8 cellular contexts compared by ENCODE assay signal in the genomic region with DNA sequence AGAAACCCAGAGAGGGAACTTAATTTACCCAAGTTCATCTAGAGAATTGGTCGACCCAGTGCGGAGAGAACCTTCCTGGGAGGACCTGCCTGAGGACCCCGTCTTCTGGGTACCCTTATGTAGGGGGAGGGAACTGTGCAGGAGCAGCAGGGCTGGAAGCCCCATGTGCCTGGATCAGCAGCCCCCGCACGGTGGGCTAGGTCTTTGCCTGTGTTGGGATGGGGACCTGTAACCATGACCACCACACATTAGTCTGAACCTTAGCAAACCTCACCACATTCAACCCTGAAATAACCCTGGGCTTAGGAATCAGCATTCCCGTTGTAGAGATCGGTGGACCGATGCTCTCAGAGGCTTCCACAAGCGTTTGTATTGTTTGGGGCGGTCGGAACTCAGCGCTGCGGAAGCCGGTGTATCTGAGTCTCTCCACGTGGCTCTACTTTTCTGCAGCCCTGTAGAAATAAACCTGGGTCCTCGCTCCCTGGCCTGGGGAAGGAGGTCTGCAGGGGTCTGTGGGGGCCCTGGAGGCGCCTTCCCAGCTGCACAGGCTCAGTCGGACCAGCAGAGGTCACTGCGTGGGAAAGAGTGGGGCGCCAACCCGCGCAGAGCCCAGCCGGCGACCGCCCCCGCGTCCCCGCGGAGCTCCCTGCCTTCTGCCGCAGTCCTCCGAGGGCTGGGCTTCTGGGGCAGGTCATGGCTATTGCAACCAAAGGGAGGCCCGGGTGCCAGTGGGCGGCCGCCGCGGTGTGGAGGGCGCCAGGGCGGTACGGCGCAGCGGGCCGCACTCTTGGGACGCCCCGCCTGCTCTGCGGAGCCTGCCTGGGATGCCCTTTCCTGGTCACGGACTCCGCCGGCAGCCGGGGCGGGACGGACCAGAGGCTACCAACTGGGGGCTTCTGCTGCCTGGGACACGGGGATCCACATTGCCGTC. TPM values are rescaled to one million over a fixed set of nuclear protein-coding genes. Genes with fewer than 3 reads are reported as not detected.
A peak's percentile ranks its signal among the peaks of the same experiment; 100 is the strongest.
DNase-seq lines count a peak whose midpoint lies in the region; ATAC-seq and TF ChIP-seq lines count a peak whose summit lies in the region.

No MANE protein-coding gene starts in this region.

- H3K4me1 ChIP-seq in OCI-LY1 (ENCODE audit: insufficient read depth, low read length, severe bottlenecking) (no peaks in the 10 kb centered on the region), upper lobe of left lung (peaks cover 5 to 13% (median 10%) of the 10 kb centered on the region in 4 donors)

- H3K4me1 Mint-ChIP-seq in progenitor cell of endocrine pancreas (ENCODE audit: low read depth): no peaks in the 10 kb centered on the region

- H3K9me3 ChIP-seq in OCI-LY1 (ENCODE audit: low read length) (no peaks in the 10 kb centered on the region), upper lobe of left lung (no peaks in the 10 kb centered on the region)

- H3K27ac ChIP-seq in OCI-LY1 (ENCODE audit: low read depth, low read length, poor library complexity, severe bottlenecking) (no peak overlapping the region), upper lobe of left lung (no peak overlapping the region)

- H3K79me2 ChIP-seq in OCI-LY1 (ENCODE audit: insufficient read depth, low read length): no peaks in the 10 kb centered on the region

- no peak overlapping the region for H3K27ac Mint-ChIP-seq in progenitor cell of endocrine pancreas

- H3K9ac ChIP-seq in OCI-LY1 (ENCODE audit: low read length): no peak overlapping the region

- H3K36me3 Mint-ChIP-seq in progenitor cell of endocrine pancreas (ENCODE audit: insufficient read depth): no peaks in the 10 kb centered on the region

- TF ChIP-seq POLR2A in upper lobe of left lung (IDR thresholded peaks at IDR 0.05): no peak

- TF ChIP-seq EP300 in upper lobe of left lung (IDR thresholded peaks at IDR 0.05): no peak

- no peak overlapping the region for H2AFZ ChIP-seq in OCI-LY1 (ENCODE audit: low read length)

- H3K27me3 ChIP-seq in OCI-LY1 (ENCODE audit: insufficient read depth, low read length) (no peaks in the 10 kb centered on the region), upper lobe of left lung (peaks cover 0 to 8% (median 5%) of the 10 kb centered on the region in 4 donors)

- H3K27me3 Mint-ChIP-seq in progenitor cell of endocrine pancreas: peaks cover 79% of the 10 kb centered on the region

- H3F3A ChIP-seq in OCI-LY1 (ENCODE audit: insufficient read depth, low read length): no peaks in the 10 kb centered on the region

- peak; percentile 93 for ATAC-seq in Right ventricle myocardium superior (ENCODE audit: poor library complexity)
- peak; percentile 68 to 87 for ATAC-seq in upper lobe of left lung (ENCODE audit: low FRiP score in 2 of 2)
- no peak for ATAC-seq in GM18511 (IDR thresholded peaks at IDR 0.05; ENCODE audit: unreplicated experiment)

- H3K36me3 ChIP-seq in OCI-LY1 (ENCODE audit: insufficient read depth, low read length) (no peaks in the 10 kb centered on the region), upper lobe of left lung (no peaks in the 10 kb centered on the region)

- no peaks in the 10 kb centered on the region for H4K20me1 ChIP-seq in OCI-LY1 (ENCODE audit: insufficient read depth, low read length)

- peak; percentile 66 for TF ChIP-seq CTCF in GM10266 (IDR thresholded peaks at IDR 0.05; ENCODE audit: control insufficient read depth, insufficient read depth, low read depth, missing control alignments)
- peak; percentile 35; the same call in 1 of the 2 replicates for TF ChIP-seq CTCF in OCI-LY1 (IDR thresholded peaks at IDR 0.05; ENCODE audit: low read length)
- peak; percentile 84 for TF ChIP-seq CTCF in progenitor cell of endocrine pancreas (IDR thresholded peaks at IDR 0.05; ENCODE audit: unreplicated experiment)
- TF ChIP-seq CTCF in upper lobe of left lung (IDR thresholded peaks at IDR 0.05): peak; percentile 51 to 82 (median 66)

- H3K4me2 ChIP-seq in OCI-LY1 (ENCODE audit: low read length): peak overlapping the region; percentile 46; the same call in 1 of the 2 replicates

- no peaks in the 10 kb centered on the region for H3K9me3 Mint-ChIP-seq in progenitor cell of endocrine pancreas (ENCODE audit: low read depth)

- H3K9me2 ChIP-seq in OCI-LY1 (ENCODE audit: low read depth, low read length): no peaks in the 10 kb centered on the region

- WGBS in upper lobe of left lung, 2 donors: 13 to 54% methylated on average over 8 to 23 of the region's 53 CpGs

- intact Hi-C loops in Right ventricle myocardium superior (cut with DNase I): loop anchor here (2.0 kb wide), 1 partner anchor 62 kb away; no protein-coding TSS in a partner anchor

- H3K4me3 ChIP-seq in OCI-LY1 (ENCODE audit: low read depth, low read length, poor library complexity, severe bottlenecking) (no peak overlapping the region), upper lobe of left lung (peak overlapping the region in 3 of 4 donors; percentile 22 to 47 (median 43))

- DNase-seq in GM10266 (ENCODE audit: extremely low spot score) (peak; percentile 62), Right ventricle myocardium superior (peak; percentile 69), progenitor cell of endocrine pancreas (ENCODE audit: low spot score, unreplicated experiment) (peak; percentile 58), upper lobe of left lung (peak; percentile 41 to 92), HCEC 1CT (no peak)
- peak; percentile 62 for DNase-seq in activated naive CD4-positive, alpha-beta T cell treated with anti-CD3 and anti-CD28 coated beads, Interleukin-2, amount 50 U/mL, for 16 hours

- peak overlapping the region; percentile 14 for H3K4me3 Mint-ChIP-seq in progenitor cell of endocrine pancreas (ENCODE audit: low read depth)

RNA-seq across cellular contexts. Expression of a gene that starts 36.2 kb away (rescaled TPM):
- total RNA-seq in Right ventricle myocardium superior: not detected
- not detected in 2 replicates for total RNA-seq in progenitor cell of endocrine pancreas
- total RNA-seq in upper lobe of left lung: not detected

RNA-seq across cellular contexts. Expression of a gene that starts 51.0 kb away (rescaled TPM):
- 0.70 TPM for total RNA-seq in Right ventricle myocardium superior
- total RNA-seq in progenitor cell of endocrine pancreas: 0.05 TPM in 1 of 2 replicates, not detected in the other
- total RNA-seq in upper lobe of left lung: under 1 TPM; under 0.01 to 0.77 (median 0.23) TPM
